In the genomic region with DNA sequence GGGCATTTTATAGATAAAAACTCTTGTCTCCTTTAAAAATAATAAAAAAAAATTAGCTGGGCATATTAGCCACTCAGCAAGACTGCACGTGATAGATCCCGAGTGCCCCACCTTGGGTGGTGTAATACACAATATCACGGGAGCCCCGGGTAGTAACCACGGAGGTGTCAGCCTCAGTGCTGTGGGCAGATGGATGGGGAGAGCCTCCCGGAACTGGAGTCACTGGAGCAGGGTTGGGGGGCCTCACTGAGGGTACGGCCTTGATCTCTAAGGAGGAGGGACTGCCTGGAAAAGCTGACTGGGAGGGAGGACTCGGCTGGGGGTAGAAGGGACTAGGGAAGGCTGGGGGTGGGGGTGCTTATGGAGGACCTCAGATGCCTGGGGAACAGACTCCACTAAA, we compare ENCODE assay signal across 7 cellular contexts. TPM values are rescaled to one million over a fixed set of nuclear protein-coding genes. Genes with fewer than 3 reads are reported as not detected.
"Had no signal": no experiment of that assay in that cellular context is flagged by ENCODE, and none has a peak within 500 bp of the region (broad histone marks: within the 10 kb centered on the region; RNA-seq: fewer than 3 reads in every experiment).

No MANE protein-coding gene starts in this region.

- DNase-seq: IMR-90 had no signal

- ATAC-seq: K562 had no signal

- H3K27ac ChIP-seq: HL-60 had no signal

- H3K4me3 Mint-ChIP-seq: IgD-negative memory B cell had no signal

- H3K27ac Mint-ChIP-seq: IgD-negative memory B cell had no signal

- H3K4me1 Mint-ChIP-seq: IgD-negative memory B cell had no signal

- H3K4me3 ChIP-seq: K562 had no signal

RNA-seq across cellular contexts. Expression of gene LEP, which starts 12.6 kb away (rescaled TPM):
- total RNA-seq: HepG2, HT-29, HT1080, IMR-90, K562 had no signal
- polyA plus RNA-seq: IgD-negative memory B cell, IMR-90, K562 had no signal
